In genomic region chr2:148006249-148007007, GRCh38 we compare ENCODE assay signal across 19 cellular contexts.
"Had no signal": no experiment of that assay in that cellular context is flagged by ENCODE, and none has a peak within 500 bp of the region (broad histone marks: within the 10 kb centered on the region; RNA-seq: fewer than 3 reads in every experiment).

No MANE protein-coding gene starts in this region.

- ATAC-seq: activated T-helper 17 cell treated with anti-CD3 and anti-CD28 coated beads, Interleukin-2, amount 50 U/mL, for 72 hours; natural killer cell had no signal

- FAIRE-seq: TTC549 had no signal

- H3K9me3 ChIP-seq: sigmoid colon had no signal

- H3K27ac Mint-ChIP-seq: activated B cell treated with CpG ODN at 0.5 μM for 24 hours; activated CD4-positive, alpha-beta memory T cell treated with anti-CD3 and anti-CD28 coated beads, Interleukin-2, amount 10 ng/mL, durations not matched to agents 7 days and 5 days; activated naive CD8-positive, alpha-beta T cell treated with anti-CD3 and anti-CD28 coated beads for 36 hours; activated T-helper 17 cell treated with anti-CD3 and anti-CD28 coated beads, Interleukin-2, amount 50 U/mL, for 72 hours; natural killer cell; T-helper 2 cell treated with Interferon-gamma antibody and Interleukin-4, amounts not matched to agents 5 μg/mL and 100 μg/mL, for 36 hours had no signal

- H3K36me3 ChIP-seq: cardiac muscle cell had no signal

- DNase-seq: activated B cell treated with CpG ODN at 0.5 μM for 24 hours; activated CD4-positive, alpha-beta memory T cell treated with anti-CD3 and anti-CD28 coated beads, Interleukin-2, amount 10 ng/mL, durations not matched to agents 7 days and 5 days; activated CD4-positive, alpha-beta T cell treated with anti-CD3 and anti-CD28 coated beads for 4 hours; activated naive CD4-positive, alpha-beta T cell; activated naive CD8-positive, alpha-beta T cell treated with anti-CD3 and anti-CD28 coated beads for 36 hours; activated T-cell treated with anti-CD3 and anti-CD28 coated beads, Interleukin-2, amount 50 U/mL, for 1 hour; amniotic stem cell; dermis blood vessel endothelial cell; effector memory CD4-positive, alpha-beta T cell; hypothalamus; natural killer cell; sigmoid colon; spleen; stimulated activated CD8-positive, alpha-beta memory T cell treated with anti-CD3 and anti-CD28 coated beads, Interleukin-4, amount 100 ng/mL, for 48 hours; stimulated activated naive CD4-positive, alpha-beta T cell had no signal

- H3K4me1 Mint-ChIP-seq: activated CD4-positive, alpha-beta memory T cell treated with anti-CD3 and anti-CD28 coated beads, Interleukin-2, amount 10 ng/mL, durations not matched to agents 7 days and 5 days had no signal

- H3K27ac ChIP-seq: cardiac muscle cell, sigmoid colon, spleen had no signal

- H3K4me1 ChIP-seq: sigmoid colon had no signal

- H3K27me3 Mint-ChIP-seq: activated B cell treated with CpG ODN at 0.5 μM for 24 hours; activated CD4-positive, alpha-beta memory T cell treated with anti-CD3 and anti-CD28 coated beads, Interleukin-2, amount 10 ng/mL, durations not matched to agents 7 days and 5 days; activated naive CD8-positive, alpha-beta T cell treated with anti-CD3 and anti-CD28 coated beads for 36 hours; activated T-helper 17 cell treated with anti-CD3 and anti-CD28 coated beads, Interleukin-2, amount 50 U/mL, for 72 hours had no signal

- H3K27me3 ChIP-seq: cardiac muscle cell, sigmoid colon, spleen had no signal

- H3K4me3 ChIP-seq: cardiac muscle cell, sigmoid colon, spleen had no signal

- H3K4me3 Mint-ChIP-seq: activated B cell treated with CpG ODN at 0.5 μM for 24 hours; activated CD4-positive, alpha-beta memory T cell treated with anti-CD3 and anti-CD28 coated beads, Interleukin-2, amount 10 ng/mL, durations not matched to agents 7 days and 5 days; activated naive CD8-positive, alpha-beta T cell treated with anti-CD3 and anti-CD28 coated beads for 36 hours; activated T-helper 17 cell treated with anti-CD3 and anti-CD28 coated beads, Interleukin-2, amount 50 U/mL, for 72 hours; natural killer cell; T-helper 2 cell treated with Interferon-gamma antibody and Interleukin-4, amounts not matched to agents 5 μg/mL and 100 μg/mL, for 36 hours had no signal
